ENCODE assay signal across 8 cellular contexts in the genomic region with DNA sequence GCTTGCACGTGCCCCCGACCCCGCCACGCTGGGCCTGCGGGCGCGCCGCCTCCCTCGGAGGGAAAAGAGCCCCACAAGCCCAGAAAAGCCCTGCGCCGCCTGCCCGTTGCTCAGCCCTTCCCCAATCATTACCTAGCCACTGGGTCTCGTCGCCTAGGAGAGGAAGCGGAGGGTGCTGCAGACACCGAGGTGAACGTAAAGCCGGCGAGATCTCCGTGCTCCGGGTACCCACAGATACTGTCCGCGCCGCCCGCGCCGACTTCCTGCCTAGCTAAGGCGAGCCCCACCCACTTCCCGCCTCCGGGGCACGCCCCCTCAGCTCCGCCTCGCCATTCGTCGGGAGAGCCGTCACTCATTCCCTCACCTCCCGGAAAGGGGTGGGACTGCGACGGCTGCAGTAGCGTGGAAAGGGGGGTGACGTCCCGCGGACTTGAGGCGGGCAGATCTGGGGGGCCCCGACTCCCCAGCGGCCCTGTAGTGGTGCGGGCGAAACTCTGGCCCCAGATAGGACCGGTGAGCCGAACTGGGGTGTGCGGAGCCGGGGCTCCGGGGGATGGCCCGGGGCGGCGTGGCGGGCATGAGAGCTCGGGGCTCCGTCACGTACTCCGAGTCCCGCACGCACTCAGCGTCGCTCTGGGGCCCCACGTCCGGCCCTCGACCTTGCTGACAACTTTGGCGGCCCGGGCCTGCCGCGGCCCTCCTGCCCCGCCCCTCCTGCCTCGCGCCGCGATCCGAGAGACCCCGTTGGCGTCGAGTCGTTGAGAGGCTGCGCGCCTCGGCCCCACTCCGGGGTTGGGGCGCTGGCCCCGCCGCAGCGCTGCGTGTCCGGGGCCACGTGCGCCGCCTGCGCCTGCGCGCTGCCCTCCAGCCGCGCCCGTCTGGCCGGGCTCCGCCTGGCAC. TPM values are rescaled to one million over a fixed set of nuclear protein-coding genes. Genes with fewer than 3 reads are reported as not detected.
DNase-seq lines count a peak whose midpoint lies in the region; ATAC-seq, FAIRE-seq and TF ChIP-seq lines count a peak whose summit lies in the region.

A gene (minus strand): TSS at position 239 of the 900 bp plus-strand sequence. CDS start 3,778 bp downstream, outside the sequence.

- no peaks in the 10 kb centered on the region for H3K9me3 Mint-ChIP-seq in activated CD4-positive, alpha-beta T cell treated with anti-CD3 and anti-CD28 coated beads, Interleukin-2, amount 10 ng/mL, durations not matched to agents 24 days and 14 days

- peaks cover 47% of the 10 kb centered on the region for H4K20me1 ChIP-seq in BLaER1

- H3K9me3 ChIP-seq in BLaER1 (no peaks in the 10 kb centered on the region), colonic mucosa (no peaks in the 10 kb centered on the region)

- TF ChIP-seq CTCF in colonic mucosa (IDR thresholded peaks at IDR 0.05), result no peak

- ATAC-seq in HG03442 (IDR thresholded peaks at IDR 0.05; ENCODE audit: unreplicated experiment), result peak; percentile 69

- H3K36me3 ChIP-seq in BLaER1 (peaks cover 35% of the 10 kb centered on the region), colonic mucosa (no peaks in the 10 kb centered on the region)

- H3K4me1 Mint-ChIP-seq in activated CD4-positive, alpha-beta T cell treated with anti-CD3 and anti-CD28 coated beads, Interleukin-2, amount 10 ng/mL, durations not matched to agents 24 days and 14 days, result peaks cover 30% of the 10 kb centered on the region

- peak; percentile 95 for FAIRE-seq in GM19239 (lab: Jason Lieb, UNC)

- peak within 1 kb of the TSS; percentile 92 for H3K4me3 Mint-ChIP-seq in activated CD4-positive, alpha-beta T cell treated with anti-CD3 and anti-CD28 coated beads, Interleukin-2, amount 10 ng/mL, durations not matched to agents 24 days and 14 days

- peak within 1 kb of the TSS; percentile 93 for H3K4me2 ChIP-seq in BLaER1

- DNase-seq in GM19239 (ENCODE audit: insufficient read length, low spot score) (peak; percentile 80), NCI-H524 treated with DMSO at 0.1 percent for 48 hours (lab: John Stamatoyannopoulos, UW) (peak; percentile 53), colonic mucosa (peak; percentile 100), left kidney (ENCODE audit: low read depth, low spot score) (peak; percentile 98)
- DNase-seq in activated CD4-positive, alpha-beta T cell treated with anti-CD3 and anti-CD28 coated beads, Interleukin-2, amount 10 ng/mL, durations not matched to agents 24 days and 14 days, result peak; percentile 100
- DNase-seq in stimulated activated CD4-positive, alpha-beta T cell treated with anti-CD3 and anti-CD28 coated beads, Interleukin-1b, Interleukin-23, amount 100 ng/mL, for 48 hours, result peak; percentile 99

- intact Hi-C loops in activated CD4-positive, alpha-beta T cell treated with anti-CD3 and anti-CD28 coated beads, Interleukin-2, amount 10 ng/mL, durations not matched to agents 24 days and 14 days (cut with micrococcal nuclease), result loop anchor here (1.0 to 5.0 kb wide), 5 partner anchors 22 to 549 kb away; a partner anchor contains a TSS
- intact Hi-C loops in colonic mucosa (cut with DNase I), result no loop called here

- H3K27me3 Mint-ChIP-seq in activated CD4-positive, alpha-beta T cell treated with anti-CD3 and anti-CD28 coated beads, Interleukin-2, amount 10 ng/mL, durations not matched to agents 24 days and 14 days, result no peaks in the 10 kb centered on the region

- peak within 1 kb of the TSS; percentile 100 for H3K27ac Mint-ChIP-seq in activated CD4-positive, alpha-beta T cell treated with anti-CD3 and anti-CD28 coated beads, Interleukin-2, amount 10 ng/mL, durations not matched to agents 24 days and 14 days

- H3K4me3 ChIP-seq in BLaER1 (peak within 1 kb of the TSS; percentile 99), colonic mucosa (peak within 1 kb of the TSS; percentile 96)

- H3K4me1 ChIP-seq in BLaER1 (peaks cover 71% of the 10 kb centered on the region), colonic mucosa (peaks cover 18% of the 10 kb centered on the region)

- peaks cover 59% of the 10 kb centered on the region for H3K36me3 Mint-ChIP-seq in activated CD4-positive, alpha-beta T cell treated with anti-CD3 and anti-CD28 coated beads, Interleukin-2, amount 10 ng/mL, durations not matched to agents 24 days and 14 days (ENCODE audit: low read depth)

- peak within 1 kb of the TSS; percentile 99 for H3K27ac ChIP-seq in BLaER1
- peak within 1 kb of the TSS; percentile 99 for H3K27ac ChIP-seq in colonic mucosa

- H3K9ac ChIP-seq in BLaER1 (peak within 1 kb of the TSS; percentile 99), colonic mucosa (ENCODE audit: low read depth in 2 of 2, low read length in 2 of 2) (peak within 1 kb of the TSS; percentile 91 to 98)

- H3K27me3 ChIP-seq in BLaER1 (no peaks in the 10 kb centered on the region), colonic mucosa (no peaks in the 10 kb centered on the region)

RNA-seq across cellular contexts. Expression of the gene that starts here (rescaled TPM):
- total RNA-seq in activated CD4-positive, alpha-beta T cell treated with anti-CD3 and anti-CD28 coated beads, Interleukin-2, amount 10 ng/mL, durations not matched to agents 24 days and 14 days, result 3,899 and 3,999 TPM in 2 replicates
- 1,000 to 10,000 TPM in 1 of 2 donors, 100 to 1,000 TPM in 1; 982 to 1,067 TPM for total RNA-seq in colonic mucosa

Comparison
In these comparisons a context has a peak if more than half of its experiments do, and no peak if none do; other contexts are left out.
1. Peak in every context shown above with its lines: DNase-seq, ATAC-seq, H3K4me3 ChIP-seq and H3K27ac ChIP-seq.